17 cellular contexts compared by ENCODE assay signal in the genomic region with DNA sequence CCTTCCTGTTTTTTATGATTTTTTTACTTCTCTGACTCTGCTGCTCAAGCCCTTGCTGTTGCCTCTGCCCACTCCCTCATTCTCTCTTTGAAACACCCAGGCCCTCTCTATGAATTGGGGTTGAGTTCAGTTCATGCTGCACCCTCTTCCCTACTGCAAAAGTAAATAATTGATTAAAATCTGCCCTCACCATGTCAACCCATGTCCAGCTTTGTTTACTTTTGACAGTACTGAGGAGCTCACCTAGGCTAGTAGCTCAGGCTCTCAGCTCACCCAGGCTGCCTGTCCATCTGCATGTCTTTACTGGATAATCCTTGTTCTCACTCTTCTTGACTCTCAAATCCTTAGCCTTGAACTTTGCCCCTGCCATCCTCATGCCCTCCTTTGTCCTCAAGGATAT.
DNase-seq lines count a peak whose midpoint lies in the region; ATAC-seq, FAIRE-seq and TF ChIP-seq lines count a peak whose summit lies in the region.
"Had no signal": no experiment of that assay in that cellular context is flagged by ENCODE, and none has a peak within 500 bp of the region (broad histone marks: within the 10 kb centered on the region; RNA-seq: fewer than 3 reads in every experiment).

No MANE protein-coding gene starts in this region.

- H3K4me3 Mint-ChIP-seq in activated T-cell treated with anti-CD3 and anti-CD28 coated beads, Interleukin-2, amount 50 U/mL, for 24 hours: no peak overlapping the region
- H3K4me3 Mint-ChIP-seq: CD4-positive, alpha-beta T cell had no signal

- FAIRE-seq in HepG2 (lab: Jason Lieb, UNC): peak; percentile 56
- FAIRE-seq: GM12892 had no signal

- TF ChIP-seq RAD21 in HepG2 (CRISPR knock-in tag; IDR thresholded peaks at IDR 0.05): no peak

- TF ChIP-seq EP300 in HepG2 (IDR thresholded peaks at IDR 0.05; ENCODE audit: low read depth in 2 of 2, low read length in 2 of 2): no peak
- no peak for TF ChIP-seq EP300 in HepG2 (CRISPR knock-in tag; IDR thresholded peaks at IDR 0.05; ENCODE audit: borderline replicate concordance)

- H3K27me3 ChIP-seq in HepG2 (ENCODE audit: control insufficient read depth in 1 of 2, insufficient read depth in 2 of 2, low read length in 2 of 2): no peaks in the 10 kb centered on the region
- H3K27me3 ChIP-seq in right lobe of liver: no peaks in the 10 kb centered on the region

- H3K4me1 Mint-ChIP-seq in activated T-cell treated with anti-CD3 and anti-CD28 coated beads, Interleukin-2, amount 50 U/mL, for 24 hours (ENCODE audit: low read depth): no peaks in the 10 kb centered on the region

- no peak for TF ChIP-seq CTCF in HepG2 (CRISPR knock-in tag; IDR thresholded peaks at IDR 0.05)
- TF ChIP-seq CTCF in right lobe of liver (IDR thresholded peaks at IDR 0.05): no peak
- TF ChIP-seq CTCF in LNCaP clone FGC (IDR thresholded peaks at IDR 0.05; ENCODE audit: control insufficient read depth, extremely low read depth, insufficient read depth): no peak

- peak; percentile 14 for DNase-seq in HepG2 (ENCODE audit: low spot score)
- DNase-seq in right lobe of liver: no peak
- peak; percentile 70 for DNase-seq in LNCaP clone FGC (ENCODE audit: low read depth)
- DNase-seq in mesenteric fat pad (ENCODE audit: low spot score): peak; percentile 24
- DNase-seq in activated T-cell treated with anti-CD3 and anti-CD28 coated beads, Interleukin-2, amount 50 U/mL, for 24 hours: no peak
- no peak for DNase-seq in dedifferentiated amniotic fluid mesenchymal stem cell (ENCODE audit: extremely low spot score)
- DNase-seq: ACHN; BE2C; C1 segment of cervical spinal cord; CD4-positive, alpha-beta T cell; DMS153; DMS79; GDM1; GOT3; H7 had no signal

- no peak overlapping the region for H3K27ac Mint-ChIP-seq in activated T-cell treated with anti-CD3 and anti-CD28 coated beads, Interleukin-2, amount 50 U/mL, for 24 hours
- H3K27ac Mint-ChIP-seq: CD4-positive, alpha-beta T cell had no signal

- no TSS peak for BruUV-seq in HepG2 (replicated peaks; lab: Mats Ljungman, UMichigan)

- H3K36me3 ChIP-seq in HepG2 (replicated peaks in 1 of 2; ENCODE audit: control insufficient read depth in 1 of 2, insufficient read depth in 2 of 2, low read length in 2 of 2) (no peaks in the 10 kb centered on the region), right lobe of liver (no peaks in the 10 kb centered on the region)
- H3K36me3 ChIP-seq: BE2C had no signal

- no peaks in the 10 kb centered on the region for H4K20me1 ChIP-seq in HepG2 (ENCODE audit: insufficient read depth, low read length)

- H3K79me2 ChIP-seq in HepG2 (ENCODE audit: insufficient read depth, low read length): no peaks in the 10 kb centered on the region

- TF ChIP-seq POLR2A in HepG2 (IDR thresholded peaks at IDR 0.05; ENCODE audit: insufficient read depth in 1 of 2, low read depth in 2 of 2, low read length in 2 of 2) (no peak), right lobe of liver (IDR thresholded peaks at IDR 0.05) (no peak), GM18505 (IDR thresholded peaks at IDR 0.05; ENCODE audit: borderline replicate concordance, extremely low read depth, insufficient read depth, insufficient read length) (no peak)

- peak; percentile 84 for ATAC-seq in HepG2
- ATAC-seq in right lobe of liver: no peak
- ATAC-seq in GM18505 (IDR thresholded peaks at IDR 0.05; ENCODE audit: unreplicated experiment): no peak

- H3K9me3 ChIP-seq in HepG2 (ENCODE audit: low read length) (no peaks in the 10 kb centered on the region), right lobe of liver (no peaks in the 10 kb centered on the region)
- H3K9me3 ChIP-seq: BE2C had no signal

- H3K27ac ChIP-seq in HepG2 (ENCODE audit: extremely low read length, insufficient read depth, low read length) (no peak overlapping the region), right lobe of liver (no peak overlapping the region)

- POLR2A ChIA-PET in HepG2 (lab: Yijun Ruan, JAX): no interaction called here

- H3K36me3 Mint-ChIP-seq in activated T-cell treated with anti-CD3 and anti-CD28 coated beads, Interleukin-2, amount 50 U/mL, for 24 hours (ENCODE audit: low read depth): no peaks in the 10 kb centered on the region

- CTCF ChIA-PET in HepG2 (lab: Yijun Ruan, JAX; ENCODE audit: low intra/inter-chr PET ratio, low total read pairs): no interaction called here

- H3K4me2 ChIP-seq in HepG2 (ENCODE audit: low read depth, low read length): no peak overlapping the region

- in situ Hi-C loops in HepG2 (cut with HindIII; ENCODE audit: extremely low pct_ligation_motif_present, low pct_unique_long_range_greater_than_20kb): no loop called here

- peaks cover 24% of the 10 kb centered on the region for H3K27me3 Mint-ChIP-seq in activated T-cell treated with anti-CD3 and anti-CD28 coated beads, Interleukin-2, amount 50 U/mL, for 24 hours

- no peaks in the 10 kb centered on the region for H3K9me3 Mint-ChIP-seq in activated T-cell treated with anti-CD3 and anti-CD28 coated beads, Interleukin-2, amount 50 U/mL, for 24 hours
- H3K9me3 Mint-ChIP-seq: CD4-positive, alpha-beta T cell had no signal

- no peak overlapping the region for H3K4me3 ChIP-seq in HepG2 (replicated peaks in 1 of 3; ENCODE audit: insufficient read depth in 1 of 3, low read depth in 2 of 3, low read length in 3 of 3)
- H3K4me3 ChIP-seq in right lobe of liver: no peak overlapping the region
- no peak overlapping the region for H3K4me3 ChIP-seq in LNCaP clone FGC (ENCODE audit: low read depth, low read length)

- no peak overlapping the region for H2AFZ ChIP-seq in HepG2 (ENCODE audit: low read length)

- H3K9ac ChIP-seq in HepG2 (ENCODE audit: insufficient read depth, low read depth, low read length): no peak overlapping the region

- H3K4me1 ChIP-seq in HepG2 (ENCODE audit: insufficient read depth, low read length) (peaks cover 17% of the 10 kb centered on the region), right lobe of liver (no peaks in the 10 kb centered on the region)
- H3K4me1 ChIP-seq: BE2C had no signal

- intact Hi-C loops in HepG2 (cut with micrococcal nuclease; ENCODE audit: unreplicated experiment): no loop called here
- intact Hi-C loops in right lobe of liver (cut with DNase I): no loop called here

TF ChIP-seq in HepG2, 621 proteins besides CTCF, POLR2A, EP300 and RAD21 (continues in another document):
- TF ChIP-seq, protein P1, sequence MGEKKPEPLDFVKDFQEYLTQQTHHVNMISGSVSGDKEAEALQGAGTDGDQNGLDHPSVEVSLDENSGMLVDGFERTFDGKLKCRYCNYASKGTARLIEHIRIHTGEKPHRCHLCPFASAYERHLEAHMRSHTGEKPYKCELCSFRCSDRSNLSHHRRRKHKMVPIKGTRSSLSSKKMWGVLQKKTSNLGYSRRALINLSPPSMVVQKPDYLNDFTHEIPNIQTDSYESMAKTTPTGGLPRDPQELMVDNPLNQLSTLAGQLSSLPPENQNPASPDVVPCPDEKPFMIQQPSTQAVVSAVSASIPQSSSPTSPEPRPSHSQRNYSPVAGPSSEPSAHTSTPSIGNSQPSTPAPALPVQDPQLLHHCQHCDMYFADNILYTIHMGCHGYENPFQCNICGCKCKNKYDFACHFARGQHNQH (CRISPR knock-in tag; IDR thresholded peaks at IDR 0.05): no peak
- TF ChIP-seq, protein P2, sequence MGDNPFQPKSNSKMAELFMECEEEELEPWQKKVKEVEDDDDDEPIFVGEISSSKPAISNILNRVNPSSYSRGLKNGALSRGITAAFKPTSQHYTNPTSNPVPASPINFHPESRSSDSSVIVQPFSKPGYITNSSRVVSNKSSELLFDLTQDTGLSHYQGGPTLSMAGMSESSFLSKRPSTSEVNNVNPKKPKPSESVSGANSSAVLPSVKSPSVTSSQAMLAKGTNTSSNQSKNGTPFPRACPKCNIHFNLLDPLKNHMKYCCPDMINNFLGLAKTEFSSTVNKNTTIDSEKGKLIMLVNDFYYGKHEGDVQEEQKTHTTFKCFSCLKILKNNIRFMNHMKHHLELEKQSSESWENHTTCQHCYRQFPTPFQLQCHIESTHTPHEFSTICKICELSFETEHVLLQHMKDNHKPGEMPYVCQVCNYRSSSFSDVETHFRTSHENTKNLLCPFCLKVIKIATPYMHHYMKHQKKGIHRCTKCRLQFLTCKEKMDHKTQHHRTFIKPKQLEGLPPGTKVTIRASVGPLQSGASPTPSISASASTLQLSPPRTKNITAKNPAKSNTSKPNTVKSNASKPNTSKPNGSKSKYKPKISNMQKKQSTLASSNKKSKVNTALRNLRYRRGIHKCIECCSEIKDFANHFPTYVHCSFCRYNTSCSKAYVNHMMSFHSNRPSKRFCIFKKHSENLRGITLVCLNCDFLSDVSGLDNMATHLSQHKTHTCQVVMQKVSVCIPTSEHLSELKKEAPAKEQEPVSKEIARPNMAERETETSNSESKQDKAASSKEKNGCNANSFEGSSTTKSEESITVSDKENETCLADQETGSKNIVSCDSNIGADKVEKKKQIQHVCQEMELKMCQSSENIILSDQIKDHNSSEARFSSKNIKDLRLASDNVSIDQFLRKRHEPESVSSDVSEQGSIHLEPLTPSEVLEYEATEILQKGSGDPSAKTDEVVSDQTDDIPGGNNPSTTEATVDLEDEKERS (CRISPR knock-in tag; IDR thresholded peaks at IDR 0.05): no peak
- TF ChIP-seq CEBPG (CRISPR knock-in tag; IDR thresholded peaks at IDR 0.05) (no peak), NR1H2 (CRISPR knock-in tag; IDR thresholded peaks at IDR 0.05; ENCODE audit: borderline replicate concordance, low read depth) (no peak), FOXA3 (CRISPR knock-in tag; IDR thresholded peaks at IDR 0.05) (peak; percentile 39; the same call in 1 of the 2 replicates)
- TF ChIP-seq, protein P3, sequence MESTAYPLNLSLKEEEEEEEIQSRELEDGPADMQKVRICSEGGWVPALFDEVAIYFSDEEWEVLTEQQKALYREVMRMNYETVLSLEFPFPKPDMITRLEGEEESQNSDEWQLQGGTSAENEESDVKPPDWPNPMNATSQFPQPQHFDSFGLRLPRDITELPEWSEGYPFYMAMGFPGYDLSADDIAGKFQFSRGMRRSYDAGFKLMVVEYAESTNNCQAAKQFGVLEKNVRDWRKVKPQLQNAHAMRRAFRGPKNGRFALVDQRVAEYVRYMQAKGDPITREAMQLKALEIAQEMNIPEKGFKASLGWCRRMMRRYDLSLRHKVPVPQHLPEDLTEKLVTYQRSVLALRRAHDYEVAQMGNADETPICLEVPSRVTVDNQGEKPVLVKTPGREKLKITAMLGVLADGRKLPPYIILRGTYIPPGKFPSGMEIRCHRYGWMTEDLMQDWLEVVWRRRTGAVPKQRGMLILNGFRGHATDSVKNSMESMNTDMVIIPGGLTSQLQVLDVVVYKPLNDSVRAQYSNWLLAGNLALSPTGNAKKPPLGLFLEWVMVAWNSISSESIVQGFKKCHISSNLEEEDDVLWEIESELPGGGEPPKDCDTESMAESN (CRISPR knock-in tag; conservative IDR thresholded peaks at IDR 0.05): no peak

Comparison
In these comparisons a context has a peak if more than half of its experiments do, and no peak if none do; other contexts are left out.
1. DNase-seq: peak in HepG2 (single experiment), LNCaP clone FGC (single experiment) and mesenteric fat pad (single experiment); none in right lobe of liver (0 of 3), activated T-cell treated with anti-CD3 and anti-CD28 coated beads, Interleukin-2, amount 50 U/mL, for 24 hours (single experiment) and dedifferentiated amniotic fluid mesenchymal stem cell (single experiment).